1 cellular context compared by ENCODE assay signal in genomic region chr4:11469900-11470708, GRCh38.
TF ChIP-seq lines count a peak whose summit lies in the region.

No MANE protein-coding gene starts in this region.

TF ChIP-seq in H1, 55 proteins besides CTCF, POLR2A, EP300 and RAD21 (continued from another document):
- TF ChIP-seq CHD7 (IDR thresholded peaks at IDR 0.05; ENCODE audit: insufficient replicate concordance, low read length) (no peak), BCL11A (IDR thresholded peaks at IDR 0.05; ENCODE audit: low read depth in 2 of 2, low read length in 2 of 2) (no peak), HDAC2 (IDR thresholded peaks at IDR 0.05; ENCODE audit: borderline replicate concordance in 1 of 2, low read depth in 2 of 2, low read length in 2 of 2) (no peak), USF2 (IDR thresholded peaks at IDR 0.05; ENCODE audit: low read length) (no peak), RFX5 (IDR thresholded peaks at IDR 0.05; ENCODE audit: borderline replicate concordance, low read depth, low read length) (no peak), CHD2 (IDR thresholded peaks at IDR 0.05; ENCODE audit: low read length) (no peak), KDM5A (IDR thresholded peaks at IDR 0.05; ENCODE audit: low read length) (no peak), KDM1A (IDR thresholded peaks at IDR 0.05; ENCODE audit: borderline replicate concordance, low read length) (no peak), SP2 (IDR thresholded peaks at IDR 0.05; ENCODE audit: low read length) (no peak)
